1 cellular context compared by ENCODE assay signal in genomic region chr7:99485094-99485493, GRCh38.
TF ChIP-seq lines count a peak whose summit lies in the region.

No MANE protein-coding gene starts in this region.

TF ChIP-seq in WTC11, 78 proteins besides CTCF, POLR2A, EP300 and RAD21 (continued from another document):
- TF ChIP-seq ZBTB21 (CRISPR knock-in tag; IDR thresholded peaks at IDR 0.05; ENCODE audit: borderline replicate concordance) (no peak), KAT7 (CRISPR knock-in tag; IDR thresholded peaks at IDR 0.05; ENCODE audit: borderline replicate concordance) (no peak), ZNF138 (CRISPR knock-in tag; conservative IDR thresholded peaks at IDR 0.05) (no peak), ATF1 (CRISPR knock-in tag; IDR thresholded peaks at IDR 0.05) (no peak)
